8 cellular contexts compared by ENCODE assay signal in genomic region chr17:17784599-17785264, GRCh38. TPM values are rescaled to one million over a fixed set of nuclear protein-coding genes. Genes with fewer than 3 reads are reported as not detected.
DNase-seq lines count a peak whose midpoint lies in the region; ATAC-seq and TF ChIP-seq lines count a peak whose summit lies in the region.

No MANE protein-coding gene starts in this region.

- H4K20me1 ChIP-seq in smooth muscle cell (ENCODE audit: low read depth), result peaks cover 100% of the 10 kb centered on the region

- no peaks in the 10 kb centered on the region for H3K27me3 ChIP-seq in smooth muscle cell (ENCODE audit: low read depth)

- H3K4me2 ChIP-seq in smooth muscle cell, result no peak overlapping the region

- no peaks in the 10 kb centered on the region for H3K36me3 ChIP-seq in smooth muscle cell (ENCODE audit: low read depth)

- peak overlapping the region; percentile 52 for H3K4me3 Mint-ChIP-seq in T-helper 1 cell treated with Interleukin-12 subunit alpha and Interleukin-12 subunit beta and Interleukin-4 antibody, amounts not matched to agents 30 μg/mL and 1 μg/mL, for 36 hours

- WGBS in smooth muscle cell (ENCODE audit: low lambda C conversion rate), result 83% methylated on average over 8 of the region's 9 CpGs

- H3K9me3 Mint-ChIP-seq in T-helper 1 cell treated with Interleukin-12 subunit alpha and Interleukin-12 subunit beta and Interleukin-4 antibody, amounts not matched to agents 30 μg/mL and 1 μg/mL, for 36 hours, result no peaks in the 10 kb centered on the region

- H3K9me3 ChIP-seq in smooth muscle cell (replicated peaks; ENCODE audit: low read depth), result no peaks in the 10 kb centered on the region

- peaks cover 33% of the 10 kb centered on the region for H3K27me3 Mint-ChIP-seq in T-helper 1 cell treated with Interleukin-12 subunit alpha and Interleukin-12 subunit beta and Interleukin-4 antibody, amounts not matched to agents 30 μg/mL and 1 μg/mL, for 36 hours (ENCODE audit: low read depth)

- DNase-seq in T-helper 1 cell (no peak), RWPE1 (ENCODE audit: low spot score) (no peak), fibroblast of pulmonary artery (ENCODE audit: low read depth) (no peak), smooth muscle cell (lab: John Stamatoyannopoulos, UW; ENCODE audit: unreplicated experiment) (no peak)

- H3K4me1 ChIP-seq in smooth muscle cell (ENCODE audit: low read depth), result peaks cover 52% of the 10 kb centered on the region

- H3K4me1 Mint-ChIP-seq in T-helper 1 cell treated with Interleukin-12 subunit alpha and Interleukin-12 subunit beta and Interleukin-4 antibody, amounts not matched to agents 30 μg/mL and 1 μg/mL, for 36 hours (ENCODE audit: low read depth), result peaks cover 9% of the 10 kb centered on the region

- H3K79me2 ChIP-seq in smooth muscle cell (ENCODE audit: low read depth), result peaks cover 77% of the 10 kb centered on the region

- no peak overlapping the region for H3K27ac Mint-ChIP-seq in T-helper 1 cell treated with Interleukin-12 subunit alpha and Interleukin-12 subunit beta and Interleukin-4 antibody, amounts not matched to agents 30 μg/mL and 1 μg/mL, for 36 hours

- no peak overlapping the region for H3K9ac ChIP-seq in smooth muscle cell (ENCODE audit: low read depth)

- CTCF ChIA-PET in RWPE1 (lab: Yijun Ruan, JAX), result interaction anchor here (0.5 kb wide), 1 partner anchor 174 kb away, joined by 3 read pairs; no protein-coding TSS in a partner anchor

- H3F3A ChIP-seq in smooth muscle cell (ENCODE audit: low read depth), result peaks cover 13% of the 10 kb centered on the region

- no peak for ATAC-seq in HG03342 (IDR thresholded peaks at IDR 0.05; ENCODE audit: unreplicated experiment)
- ATAC-seq in GM21447 (IDR thresholded peaks at IDR 0.05; ENCODE audit: unreplicated experiment), result no peak
- no peak for ATAC-seq in GM18502 (IDR thresholded peaks at IDR 0.05; ENCODE audit: poor library complexity, unreplicated experiment)

- POLR2A ChIA-PET in RWPE1 (lab: Yijun Ruan, JAX; ENCODE audit: low non-redundant PET), result no interaction called here

- H3K4me3 ChIP-seq in fibroblast of pulmonary artery (replicated peaks; ENCODE audit: low read depth, low read length) (no peak overlapping the region), smooth muscle cell (no peak overlapping the region)

- H3K27ac ChIP-seq in RWPE1, result peak overlapping the region; percentile 86
- H3K27ac ChIP-seq in smooth muscle cell (ENCODE audit: low read depth), result no peak overlapping the region

- peaks cover 3% of the 10 kb centered on the region for H3K36me3 Mint-ChIP-seq in T-helper 1 cell treated with Interleukin-12 subunit alpha and Interleukin-12 subunit beta and Interleukin-4 antibody, amounts not matched to agents 30 μg/mL and 1 μg/mL, for 36 hours (ENCODE audit: low read depth)

- TF ChIP-seq CTCF in RWPE1 (conservative IDR thresholded peaks at IDR 0.05; ENCODE audit: low read depth) (no peak), fibroblast of pulmonary artery (IDR thresholded peaks at IDR 0.05; ENCODE audit: low read length, missing control alignments) (peak; percentile 7), smooth muscle cell (IDR thresholded peaks at IDR 0.05; ENCODE audit: borderline replicate concordance, insufficient read depth, poor library complexity, severe bottlenecking) (peak; percentile 14)

- no peak overlapping the region for H2AFZ ChIP-seq in smooth muscle cell (ENCODE audit: low read depth)

RNA-seq across cellular contexts. Expression of gene SREBF1, which starts 52.1 kb away (rescaled TPM):
- 23.5 and 25.9 TPM in 2 replicates for total RNA-seq in smooth muscle cell
- polyA plus RNA-seq in smooth muscle cell, result 45.4 and 53.5 TPM in 2 replicates
